ENCODE assay signal across 8 cellular contexts in genomic region chr9:136409557-136410455, GRCh38. TPM values are rescaled to one million over a fixed set of nuclear protein-coding genes. Genes with fewer than 3 reads are reported as not detected.
DNase-seq lines count a peak whose midpoint lies in the region; ATAC-seq, FAIRE-seq and TF ChIP-seq lines count a peak whose summit lies in the region.

No MANE protein-coding gene starts in this region.

- no peak for FAIRE-seq in GM18507 (lab: Jason Lieb, UNC)

- H3K9me3 ChIP-seq in Peyer's patch (no peaks in the 10 kb centered on the region), iPS DF 6.9 (ENCODE audit: control insufficient read depth, insufficient read depth, low read length) (no peaks in the 10 kb centered on the region), gastrocnemius medialis (no peaks in the 10 kb centered on the region)

- no CpG with 5 or more reads among the region's 71 CpGs for WGBS in iPS DF 6.9 (ENCODE audit: insufficient coverage, insufficient read length)

- intact Hi-C loops in gastrocnemius medialis (cut with DNase I; ENCODE audit: low total_unique reads): loop anchor here (1.0 to 10.0 kb wide), 4 partner anchors 10 to 445 kb away; partner anchors contain the start of genes INPP5E, SEC16A, SNAPC4 and UBAC1

- H3K4me3 ChIP-seq in Peyer's patch: peak overlapping the region; percentile 72 to 99 (median 96)
- H3K4me3 ChIP-seq in iPS DF 6.9 (ENCODE audit: low read length): peak overlapping the region; percentile 82
- peak overlapping the region; percentile 69 to 88 (median 74) for H3K4me3 ChIP-seq in gastrocnemius medialis

- ATAC-seq in HG03025 (IDR thresholded peaks at IDR 0.05; ENCODE audit: low FRiP score, unreplicated experiment): peak; percentile 16
- ATAC-seq in gastrocnemius medialis: peak; percentile 64 to 70

- peak overlapping the region; percentile 64 to 90 (median 89) for H3K27ac ChIP-seq in Peyer's patch
- H3K27ac ChIP-seq in iPS DF 6.9 (ENCODE audit: low read length): no peak overlapping the region
- peak overlapping the region; percentile 81 to 93 (median 84) for H3K27ac ChIP-seq in gastrocnemius medialis

- H3K4me1 ChIP-seq in Peyer's patch: peaks cover 0 to 28% (median 21%) of the 10 kb centered on the region in 4 donors
- H3K4me1 ChIP-seq in iPS DF 6.9 (ENCODE audit: control insufficient read depth, insufficient read depth, low read length): no peaks in the 10 kb centered on the region; the same call in 1 of the 2 replicates
- H3K4me1 ChIP-seq in gastrocnemius medialis: peaks cover 16 to 25% of the 10 kb centered on the region in 2 donors

- DNase-seq in ACHN (peak; percentile 43), GM18507 (ENCODE audit: extremely low spot score, insufficient read length, low read depth) (peak; percentile 23), Peyer's patch (peak in 2 of 3 donors; percentile 47 to 67), amniotic epithelial cell (ENCODE audit: low read depth) (peak; percentile 45), iPS DF 6.9 (ENCODE audit: low read depth, low spot score) (no peak), gastrocnemius medialis (peak; percentile 42 to 55), DMS153 treated with DMSO at 0.1 percent for 48 hours (lab: John Stamatoyannopoulos, UW; ENCODE audit: unreplicated experiment) (no peak)

- TF ChIP-seq CTCF in Peyer's patch (IDR thresholded peaks at IDR 0.05): no peak
- TF ChIP-seq CTCF in gastrocnemius medialis (IDR thresholded peaks at IDR 0.05 in 4 of 5, conservative IDR thresholded peaks at IDR 0.05 in 1 of 5): no peak

- H3K36me3 ChIP-seq in Peyer's patch (peaks cover 0 to 53% (median 0%) of the 10 kb centered on the region in 3 donors), iPS DF 6.9 (ENCODE audit: control insufficient read depth, insufficient read depth, low read length) (peaks cover 37% of the 10 kb centered on the region), gastrocnemius medialis (peaks cover 0 to 59% of the 10 kb centered on the region in 2 donors)

- TF ChIP-seq POLR2A in Peyer's patch (IDR thresholded peaks at IDR 0.05): no peak
- TF ChIP-seq POLR2A in gastrocnemius medialis (IDR thresholded peaks at IDR 0.05): no peak

- H3K27me3 ChIP-seq in Peyer's patch (no peaks in the 10 kb centered on the region), iPS DF 6.9 (ENCODE audit: control insufficient read depth, insufficient read depth, low read length) (no peaks in the 10 kb centered on the region), gastrocnemius medialis (no peaks in the 10 kb centered on the region)

- in situ Hi-C loops in ACHN (cut with HindIII; ENCODE audit: low pct_ligation_motif_present, low pct_unique_long_range_greater_than_20kb, low sequenced_read_pairs): no loop called here
- in situ Hi-C loops in gastrocnemius medialis (cut with MboI; ENCODE audit: low sequenced_read_pairs in 4 of 4): no loop called here

RNA-seq across cellular contexts. Expression of gene ENTR1, which starts 0.6 kb away (rescaled TPM):
- total RNA-seq in Peyer's patch (100 to 1,000 TPM in 1 of 4 donors, 10 to 100 TPM in 3; 29.9 to 193 (median 50.2) TPM), gastrocnemius medialis (10 to 100 TPM; 23.2 to 43.5 (median 36.5) TPM)

RNA-seq across cellular contexts. Expression of gene PMPCA, which starts 0.7 kb away (rescaled TPM):
- total RNA-seq in Peyer's patch (10 to 100 TPM; 32.8 to 73.4 (median 47.3) TPM), gastrocnemius medialis (10 to 100 TPM; 35.9 to 63.1 (median 42.7) TPM)

RNA-seq across cellular contexts. Expression of gene SNAPC4, which starts 9.8 kb away (rescaled TPM):
- total RNA-seq in Peyer's patch (10 to 100 TPM in 3 of 4 donors, 1 to 10 TPM in 1; 6.3 to 58.6 (median 13.2) TPM), gastrocnemius medialis (1 to 10 TPM; 2.3 to 6.0 (median 3.9) TPM)

RNA-seq across cellular contexts. Expression of gene INPP5E, which starts 29.8 kb away (rescaled TPM):
- total RNA-seq in Peyer's patch (10 to 100 TPM in 3 of 4 donors, 1 to 10 TPM in 1; 6.7 to 19.8 (median 19.2) TPM), gastrocnemius medialis (1 to 10 TPM; 5.0 to 6.7 (median 5.9) TPM)

RNA-seq across cellular contexts. Expression of gene CARD9, which starts 36.3 kb away (rescaled TPM):
- total RNA-seq in Peyer's patch (10 to 100 TPM in 1 of 4 donors, under 1 TPM in 3; 0.28 to 14.9 (median 0.64) TPM), gastrocnemius medialis (1 to 10 TPM in 1 of 4 donors, under 1 TPM in 3; 0.34 to 1.2 (median 0.69) TPM)

Comparison
In these comparisons a context has a peak if more than half of its experiments do, and no peak if none do; other contexts are left out.
1. DNase-seq: peak in ACHN (single experiment), GM18507 (single experiment), Peyer's patch (2 of 3), amniotic epithelial cell (single experiment) and gastrocnemius medialis (2 of 2); none in iPS DF 6.9 (single experiment) and DMS153 treated with DMSO at 0.1 percent for 48 hours (single experiment).
2. Peak in every context shown above with its lines, with median percentiles within 50 percentile points of each other: H3K4me3 ChIP-seq.